10 cellular contexts compared by ENCODE assay signal in genomic region chr6:22149081-22149480, GRCh38.
DNase-seq lines count a peak whose midpoint lies in the region; TF ChIP-seq lines count a peak whose summit lies in the region.
"Had no signal": no experiment of that assay in that cellular context is flagged by ENCODE, and none has a peak within 500 bp of the region (broad histone marks: within the 10 kb centered on the region; RNA-seq: fewer than 3 reads in every experiment).

No MANE protein-coding gene starts in this region.

- H3K23ac ChIP-seq in mesenchymal stem cell (ENCODE audit: low read length in 2 of 2), result no peak overlapping the region

- no peak overlapping the region for H4K8ac ChIP-seq in mesenchymal stem cell (ENCODE audit: low read length)

- H3K27me3 ChIP-seq in BLaER1, result no peaks in the 10 kb centered on the region
- no peaks in the 10 kb centered on the region for H3K27me3 ChIP-seq in SJSA1 (replicated peaks)
- H3K27me3 ChIP-seq in mesenchymal stem cell (ENCODE audit: control insufficient read depth in 1 of 2, insufficient read depth in 1 of 2, low read length in 2 of 2), result peaks cover 0 to 4% of the 10 kb centered on the region in 2 experiments
- H3K27me3 ChIP-seq in MM.1S (replicated peaks; ENCODE audit: insufficient read depth, low read length), result no peaks in the 10 kb centered on the region
- no peaks in the 10 kb centered on the region for H3K27me3 ChIP-seq in vagina

- H2AFZ ChIP-seq in mesenchymal stem cell (ENCODE audit: low read depth, low read length), result no peak overlapping the region
- no peak overlapping the region for H2AFZ ChIP-seq in MM.1S (ENCODE audit: low read length)

- intact Hi-C loops in vagina (cut with DNase I), result no loop called here

- no peaks in the 10 kb centered on the region for H3K9me3 ChIP-seq in BLaER1
- H3K9me3 ChIP-seq in SJSA1 (replicated peaks), result no peaks in the 10 kb centered on the region
- H3K9me3 ChIP-seq in mesenchymal stem cell (ENCODE audit: control insufficient read depth, low read length), result no peaks in the 10 kb centered on the region
- no peaks in the 10 kb centered on the region for H3K9me3 ChIP-seq in MM.1S (replicated peaks; ENCODE audit: insufficient read depth, low read length)
- H3K9me3 ChIP-seq in vagina, result no peaks in the 10 kb centered on the region

- H3K9ac ChIP-seq in BLaER1 (no peak overlapping the region), mesenchymal stem cell (ENCODE audit: low read length) (no peak overlapping the region), MM.1S (ENCODE audit: low read length) (no peak overlapping the region)

- H2AK5ac ChIP-seq in mesenchymal stem cell (ENCODE audit: low read length, severe bottlenecking), result peak overlapping the region; percentile 21

- no peak for TF ChIP-seq POLR2A in vagina (IDR thresholded peaks at IDR 0.05)

- peaks cover 9% of the 10 kb centered on the region; the same call in 1 of the 2 replicates for H4K20me1 ChIP-seq in BLaER1
- H4K20me1 ChIP-seq in MM.1S (ENCODE audit: insufficient read depth, low read length), result no peaks in the 10 kb centered on the region

- H3K18ac ChIP-seq in mesenchymal stem cell (ENCODE audit: low read depth in 1 of 2, low read length in 2 of 2), result no peak overlapping the region

- no peak overlapping the region for H2BK12ac ChIP-seq in mesenchymal stem cell (ENCODE audit: low read length in 2 of 2)

- TF ChIP-seq CTCF in MM.1S (IDR thresholded peaks at IDR 0.05; ENCODE audit: low read length) (no peak), vagina (IDR thresholded peaks at IDR 0.05) (no peak)

- H2BK5ac ChIP-seq in mesenchymal stem cell (ENCODE audit: low read depth, low read length, poor library complexity, severe bottlenecking), result no peak overlapping the region

- no peaks in the 10 kb centered on the region for H3K79me2 ChIP-seq in MM.1S (ENCODE audit: low read length)

- H2BK15ac ChIP-seq in mesenchymal stem cell (ENCODE audit: low read depth, poor library complexity, severe bottlenecking), result no peak overlapping the region

- H3K14ac ChIP-seq in mesenchymal stem cell (ENCODE audit: low read length in 2 of 2), result no peak overlapping the region

- H3K9me2 ChIP-seq in MM.1S (replicated peaks; ENCODE audit: insufficient read depth, low read length), result no peaks in the 10 kb centered on the region

- DNase-seq in LHCN-M2 (ENCODE audit: low read depth), result peak; percentile 72
- peak in 1 of 2 experiments; percentile 50 for DNase-seq in SJSA1 (ENCODE audit: low read depth in 1 of 2, low spot score in 2 of 2)
- DNase-seq in mesenchymal stem cell, result no peak
- no peak for DNase-seq in MM.1S
- no peak for DNase-seq in NCI-H2227 treated with DMSO at 0.1 percent for 48 hours (lab: John Stamatoyannopoulos, UW)
- DNase-seq in vagina (ENCODE audit: extremely low spot score in 2 of 2), result no peak
- no peak for DNase-seq in activated gamma-delta T cell (lab: John Stamatoyannopoulos, UW)
- DNase-seq: amniotic stem cell, natural killer cell had no signal

- H3F3A ChIP-seq in MM.1S (ENCODE audit: insufficient read depth, low read length), result no peaks in the 10 kb centered on the region

- no peaks in the 10 kb centered on the region; the same call in 1 of the 2 replicates for H3K36me3 ChIP-seq in BLaER1
- H3K36me3 ChIP-seq in SJSA1, result no peaks in the 10 kb centered on the region
- H3K36me3 ChIP-seq in mesenchymal stem cell (ENCODE audit: control insufficient read depth in 1 of 2, insufficient read depth in 2 of 2, low read depth in 1 of 2, low read length in 2 of 2), result no peaks in the 10 kb centered on the region
- H3K36me3 ChIP-seq in MM.1S (replicated peaks; ENCODE audit: insufficient read depth, low read length), result no peaks in the 10 kb centered on the region
- no peaks in the 10 kb centered on the region for H3K36me3 ChIP-seq in vagina

- H3K4me3 ChIP-seq in BLaER1 (no peak overlapping the region), SJSA1 (no peak overlapping the region), mesenchymal stem cell (ENCODE audit: insufficient read depth in 1 of 2, low read depth in 1 of 2, low read length in 2 of 2) (no peak overlapping the region), MM.1S (ENCODE audit: low read length) (no peak overlapping the region), vagina (no peak overlapping the region)

- H3K4me1 ChIP-seq in BLaER1 (peaks cover 87% of the 10 kb centered on the region), SJSA1 (replicated peaks) (peaks cover 38% of the 10 kb centered on the region), mesenchymal stem cell (ENCODE audit: control insufficient read depth, insufficient read depth, low read depth, low read length) (peaks cover 18% of the 10 kb centered on the region), MM.1S (ENCODE audit: low read length) (no peaks in the 10 kb centered on the region), vagina (peaks cover 41% of the 10 kb centered on the region)

- H3K79me1 ChIP-seq in mesenchymal stem cell (replicated peaks; ENCODE audit: low read length, poor library complexity, severe bottlenecking), result peaks cover 1% of the 10 kb centered on the region

- H3K27ac ChIP-seq in BLaER1 (peak overlapping the region; percentile 57; the same call in 1 of the 2 replicates), SJSA1 (peak overlapping the region; percentile 63; the same call in 1 of the 2 replicates), mesenchymal stem cell (ENCODE audit: low read length, poor library complexity, severe bottlenecking) (peak overlapping the region; percentile 52), MM.1S (ENCODE audit: low read length) (no peak overlapping the region), vagina (no peak overlapping the region)

- H2BK120ac ChIP-seq in mesenchymal stem cell (ENCODE audit: low read depth, low read length), result no peak overlapping the region

- no peak overlapping the region for H3K4ac ChIP-seq in mesenchymal stem cell (ENCODE audit: low read depth in 1 of 2, low read length in 2 of 2)

- H3K4me2 ChIP-seq in BLaER1, result peak overlapping the region; percentile 58; the same call in 1 of the 2 replicates
- no peak overlapping the region for H3K4me2 ChIP-seq in mesenchymal stem cell (ENCODE audit: low read length, poor library complexity, severe bottlenecking)
- no peak overlapping the region for H3K4me2 ChIP-seq in MM.1S (ENCODE audit: low read depth, low read length)

- WGBS in mesenchymal stem cell, result 65% methylated on average over 4 of the region's 4 CpGs

- H4K91ac ChIP-seq in mesenchymal stem cell (ENCODE audit: low read length), result no peak overlapping the region

Comparison
In these comparisons a context has a peak if more than half of its experiments do, and no peak if none do; other contexts are left out.
1. H3K27ac ChIP-seq: peak in BLaER1 (single experiment), SJSA1 (single experiment) and mesenchymal stem cell (single experiment); none in MM.1S (single experiment) and vagina (single experiment).